In genomic region chr5:141417494-141418172, GRCh38 we compare ENCODE assay signal across 8 cellular contexts.
DNase-seq lines count a peak whose midpoint lies in the region; ATAC-seq and TF ChIP-seq lines count a peak whose summit lies in the region.
"Not testable (repeated sequence)": the region's sequence is repeated elsewhere in the genome, so short reads cannot be mapped to it uniquely, and the experiment has no call there.

TSS of gene PCDHGB7 (plus strand) at chr5:141417677. CDS start at chr5:141417860, 183 bp downstream.

- POLR2A ChIA-PET in RWPE1 (lab: Yijun Ruan, JAX; ENCODE audit: low non-redundant PET), result not testable (repeated sequence)

- peak; percentile 43 for DNase-seq in DND-41
- peak; percentile 56 for DNase-seq in RWPE1 (ENCODE audit: low spot score)
- peak; percentile 69 for DNase-seq in foreskin melanocyte
- peak; percentile 65 for DNase-seq in stimulated activated naive CD8-positive, alpha-beta T cell treated with anti-CD3 and anti-CD28 coated beads, Interleukin-15, Interleukin-2, amounts not matched to agents 100 U/mL and 50 U/mL, for 24 hours

- H3K79me2 ChIP-seq in DND-41 (ENCODE audit: insufficient read depth, low read length), result not testable (repeated sequence)

- H3K36me3 Mint-ChIP-seq in activated naive CD4-positive, alpha-beta T cell treated with anti-CD3 and anti-CD28 coated beads, Interleukin-2, amount 50 U/mL, for 24 hours, result peaks cover 31% of the 10 kb centered on the region

- H3K4me1 Mint-ChIP-seq in activated naive CD4-positive, alpha-beta T cell treated with anti-CD3 and anti-CD28 coated beads, Interleukin-2, amount 50 U/mL, for 24 hours, result peaks cover 15% of the 10 kb centered on the region

- H3K9me3 ChIP-seq in DND-41 (ENCODE audit: insufficient read depth, low read length, severe bottlenecking), result not testable (repeated sequence)
- peaks cover 61 to 84% of the 10 kb centered on the region in 2 donors for H3K9me3 ChIP-seq in muscle layer of duodenum (ENCODE audit: control insufficient read depth in 1 of 2, low read length in 2 of 2)

- peak within 1 kb of the TSS; percentile 44 for H3K4me3 Mint-ChIP-seq in activated naive CD4-positive, alpha-beta T cell treated with anti-CD3 and anti-CD28 coated beads, Interleukin-2, amount 50 U/mL, for 24 hours

- H3K27me3 ChIP-seq in DND-41 (ENCODE audit: insufficient read depth, low read length, poor library complexity); muscle layer of duodenum (ENCODE audit: low read depth, low read length): not testable (repeated sequence)

- peaks cover 20% of the 10 kb centered on the region for H3K9me3 Mint-ChIP-seq in activated naive CD4-positive, alpha-beta T cell treated with anti-CD3 and anti-CD28 coated beads, Interleukin-2, amount 50 U/mL, for 24 hours

- H3K9ac ChIP-seq in DND-41 (ENCODE audit: low read depth, low read length), result not testable (repeated sequence)

- H3K4me1 ChIP-seq in DND-41 (ENCODE audit: insufficient read depth, low read length), result not testable (repeated sequence)
- H3K4me1 ChIP-seq in muscle layer of duodenum (ENCODE audit: control insufficient read depth in 1 of 2, insufficient read depth in 2 of 2, low read length in 2 of 2), result peaks cover 0 to 20% of the 10 kb centered on the region in 2 donors

- peak; percentile 78 for ATAC-seq in DND-41 (ENCODE audit: insufficient read depth, low read depth)
- peak; percentile 38 for ATAC-seq in GM21526 (IDR thresholded peaks at IDR 0.05; ENCODE audit: low FRiP score, unreplicated experiment)
- peak; percentile 68 for ATAC-seq in HG03565 (IDR thresholded peaks at IDR 0.05; ENCODE audit: unreplicated experiment)
- peak; percentile 72 for ATAC-seq in stimulated activated naive CD8-positive, alpha-beta T cell treated with anti-CD3 and anti-CD28 coated beads, Interleukin-15, Interleukin-2, amounts not matched to agents 100 U/mL and 50 U/mL, for 24 hours

- H4K20me1 ChIP-seq in DND-41 (ENCODE audit: insufficient read depth, low read length), result not testable (repeated sequence)

- H3K36me3 ChIP-seq in DND-41 (ENCODE audit: insufficient read depth, low read length), result not testable (repeated sequence)
- peaks cover 0 to 14% of the 10 kb centered on the region in 2 donors for H3K36me3 ChIP-seq in muscle layer of duodenum (ENCODE audit: control insufficient read depth in 1 of 2, insufficient read depth in 2 of 2, low read length in 2 of 2)

- not testable (repeated sequence) for H3K4me2 ChIP-seq in DND-41 (ENCODE audit: insufficient read depth, low read length)

- peaks cover 60% of the 10 kb centered on the region for H3K27me3 Mint-ChIP-seq in activated naive CD4-positive, alpha-beta T cell treated with anti-CD3 and anti-CD28 coated beads, Interleukin-2, amount 50 U/mL, for 24 hours

- H3K27ac ChIP-seq in DND-41 (ENCODE audit: low read length); muscle layer of duodenum (ENCODE audit: low read length): not testable (repeated sequence)
- H3K27ac ChIP-seq in RWPE1, result peak within 1 kb of the TSS; percentile 48

- CTCF ChIA-PET in RWPE1 (lab: Yijun Ruan, JAX), result interaction anchor here (0.5 to 1.7 kb wide), 21 partner anchors 10 to 691 kb away, joined by 3 to 7 read pairs (median 3); partner anchors contain the start of genes PCDHB9, PCDHGA3, PCDHGA9 and PCDHGB6

- H2AFZ ChIP-seq in DND-41 (ENCODE audit: low read depth, low read length), result not testable (repeated sequence)

- TF ChIP-seq CTCF in DND-41 (IDR thresholded peaks at IDR 0.05; ENCODE audit: borderline replicate concordance, extremely low read depth, low read length, poor library complexity, severe bottlenecking) (peak; percentile 60), RWPE1 (conservative IDR thresholded peaks at IDR 0.05; ENCODE audit: low read depth) (peak; percentile 82)

- H3K4me3 ChIP-seq in DND-41 (ENCODE audit: low read depth in 1 of 2, low read length in 2 of 2), result not testable (repeated sequence)
- peak within 1 kb of the TSS; percentile 24 to 66 for H3K4me3 ChIP-seq in muscle layer of duodenum (ENCODE audit: low read depth in 1 of 2, low read length in 2 of 2)

- H3K27ac Mint-ChIP-seq in activated naive CD4-positive, alpha-beta T cell treated with anti-CD3 and anti-CD28 coated beads, Interleukin-2, amount 50 U/mL, for 24 hours, result peak within 1 kb of the TSS; percentile 41
